Comparison of ENCODE assay signal across 20 cellular contexts in the genomic region with DNA sequence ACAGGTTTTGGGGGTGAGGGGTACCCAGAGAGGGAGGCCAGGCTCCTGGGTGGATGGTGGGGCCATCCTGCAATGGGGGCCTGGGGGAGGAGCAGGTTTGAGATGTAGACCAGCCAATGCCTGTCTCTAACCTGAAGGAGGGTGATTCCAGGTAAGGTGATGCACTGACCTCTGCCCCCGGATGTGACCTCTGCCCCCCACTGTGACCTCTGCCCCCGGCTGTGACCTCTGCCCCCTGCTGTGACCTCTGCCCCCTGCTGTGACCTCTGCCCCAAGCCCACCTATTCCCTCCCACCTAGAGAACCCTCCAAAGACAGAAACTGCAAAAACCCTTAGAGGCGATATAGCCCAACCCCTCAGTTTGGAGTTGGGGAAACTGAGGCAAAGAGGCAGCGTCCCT. TPM values are rescaled to one million over a fixed set of nuclear protein-coding genes. Genes with fewer than 3 reads are reported as not detected.
DNase-seq lines count a peak whose midpoint lies in the region; ATAC-seq, FAIRE-seq and TF ChIP-seq lines count a peak whose summit lies in the region.
"Had no signal": no experiment of that assay in that cellular context is flagged by ENCODE, and none has a peak within 500 bp of the region (broad histone marks: within the 10 kb centered on the region; RNA-seq: fewer than 3 reads in every experiment).

No MANE protein-coding gene starts in this region.

- H2AFZ ChIP-seq in HepG2 (ENCODE audit: low read length): no peak overlapping the region

- no peaks in the 10 kb centered on the region for H3K36me3 Mint-ChIP-seq in activated naive CD8-positive, alpha-beta T cell treated with anti-CD3 and anti-CD28 coated beads for 36 hours
- H3K36me3 Mint-ChIP-seq: immature natural killer cell had no signal

- TF ChIP-seq POLR2A in HepG2 (IDR thresholded peaks at IDR 0.05; ENCODE audit: insufficient read depth in 1 of 2, low read depth in 2 of 2, low read length in 2 of 2) (no peak), right lobe of liver (IDR thresholded peaks at IDR 0.05) (no peak), gastrocnemius medialis (IDR thresholded peaks at IDR 0.05) (no peak)

- ATAC-seq in HepG2: no peak
- no peak for ATAC-seq in right lobe of liver
- no peak for ATAC-seq in left ventricle myocardium superior
- ATAC-seq in left lung: no peak
- no peak for ATAC-seq in gastrocnemius medialis
- ATAC-seq: pancreas had no signal

- TF ChIP-seq RAD21 in HepG2 (CRISPR knock-in tag; IDR thresholded peaks at IDR 0.05): no peak

- no peaks in the 10 kb centered on the region for H3K4me1 Mint-ChIP-seq in activated naive CD8-positive, alpha-beta T cell treated with anti-CD3 and anti-CD28 coated beads for 36 hours
- H3K4me1 Mint-ChIP-seq: immature natural killer cell had no signal

- no peak overlapping the region for H3K9ac ChIP-seq in HepG2 (ENCODE audit: insufficient read depth, low read depth, low read length)
- H3K9ac ChIP-seq: KMS-11 had no signal

- WGBS in HepG2 (ENCODE audit: low lambda C conversion rate): 75% methylated on average over 2 of the region's 4 CpGs
- WGBS in right lobe of liver (ENCODE audit: insufficient coverage, low coverage, low lambda C conversion rate, missing lambda C conversion rate): 49% methylated on average over 2 of the region's 4 CpGs

- H3K27ac Mint-ChIP-seq in activated naive CD8-positive, alpha-beta T cell treated with anti-CD3 and anti-CD28 coated beads for 36 hours: no peak overlapping the region

- H3K9me3 Mint-ChIP-seq in activated naive CD8-positive, alpha-beta T cell treated with anti-CD3 and anti-CD28 coated beads for 36 hours: no peaks in the 10 kb centered on the region
- H3K9me3 Mint-ChIP-seq: immature natural killer cell had no signal

- peaks cover 11% of the 10 kb centered on the region; the same call in 1 of the 2 replicates for H3K4me1 ChIP-seq in HepG2 (ENCODE audit: insufficient read depth, low read length)
- no peaks in the 10 kb centered on the region for H3K4me1 ChIP-seq in right lobe of liver
- no peaks in the 10 kb centered on the region for H3K4me1 ChIP-seq in left lung
- no peaks in the 10 kb centered on the region for H3K4me1 ChIP-seq in gastrocnemius medialis
- H3K4me1 ChIP-seq: Caco-2, esophagus squamous epithelium, lower lobe of right lung, pancreas, suprapubic skin had no signal

- no peak for TF ChIP-seq CTCF in HepG2 (CRISPR knock-in tag; IDR thresholded peaks at IDR 0.05)
- no peak for TF ChIP-seq CTCF in right lobe of liver (IDR thresholded peaks at IDR 0.05)
- no peak for TF ChIP-seq CTCF in left lung (IDR thresholded peaks at IDR 0.05)
- no peak for TF ChIP-seq CTCF in gastrocnemius medialis (IDR thresholded peaks at IDR 0.05 in 4 of 5, conservative IDR thresholded peaks at IDR 0.05 in 1 of 5)

- peak overlapping the region; percentile 66 for H3K4me3 Mint-ChIP-seq in activated naive CD8-positive, alpha-beta T cell treated with anti-CD3 and anti-CD28 coated beads for 36 hours

- no peaks in the 10 kb centered on the region for H4K20me1 ChIP-seq in HepG2 (ENCODE audit: insufficient read depth, low read length)

- CTCF ChIA-PET in HepG2 (lab: Yijun Ruan, JAX; ENCODE audit: low intra/inter-chr PET ratio, low total read pairs): no interaction called here

- POLR2A ChIA-PET in HepG2 (lab: Yijun Ruan, JAX): no interaction called here

- H3K79me2 ChIP-seq in HepG2 (ENCODE audit: insufficient read depth, low read length): no peaks in the 10 kb centered on the region

- DNase-seq in HepG2 (ENCODE audit: low spot score) (no peak), right lobe of liver (no peak), left ventricle myocardium superior (no peak), left lung (no peak), gastrocnemius medialis (no peak)
- no peak for DNase-seq in activated naive CD8-positive, alpha-beta T cell treated with anti-CD3 and anti-CD28 coated beads for 36 hours
- DNase-seq: Caco-2; esophagus squamous epithelium; immature natural killer cell; lower lobe of right lung; NCI-H1092; NCI-H2107; NCI-H526; SHP77 treated with DMSO at 0.1 percent for 48 hours; stimulated activated CD4-positive, alpha-beta T cell treated with anti-CD3 and anti-CD28 coated beads, Interleukin-2, amount 100 ng/mL, for 48 hours had no signal

- H3K27me3 Mint-ChIP-seq in activated naive CD8-positive, alpha-beta T cell treated with anti-CD3 and anti-CD28 coated beads for 36 hours: no peaks in the 10 kb centered on the region

- in situ Hi-C loops in HepG2 (cut with HindIII; ENCODE audit: extremely low pct_ligation_motif_present, low pct_unique_long_range_greater_than_20kb) (no loop called here), gastrocnemius medialis (cut with MboI; ENCODE audit: low sequenced_read_pairs in 4 of 4) (loop anchor here in 2 of 4 donors (25.0 kb wide), 1 partner anchor 284 kb away; a partner anchor contains a TSS)

- no peak for TF ChIP-seq EP300 in HepG2 (IDR thresholded peaks at IDR 0.05; ENCODE audit: low read depth in 2 of 2, low read length in 2 of 2)
- TF ChIP-seq EP300 in HepG2 (CRISPR knock-in tag; IDR thresholded peaks at IDR 0.05; ENCODE audit: borderline replicate concordance): no peak

- H3K27me3 ChIP-seq in HepG2 (ENCODE audit: control insufficient read depth in 1 of 2, insufficient read depth in 2 of 2, low read length in 2 of 2) (peaks cover 0 to 12% of the 10 kb centered on the region in 2 experiments; a peak in 3 of 5 replicates), right lobe of liver (no peaks in the 10 kb centered on the region), left lung (peaks cover 0 to 5% of the 10 kb centered on the region in 2 donors), gastrocnemius medialis (no peaks in the 10 kb centered on the region)
- H3K27me3 ChIP-seq: pancreas had no signal

- H3K27ac ChIP-seq in HepG2 (ENCODE audit: extremely low read length, insufficient read depth, low read length): no peak overlapping the region
- H3K27ac ChIP-seq in right lobe of liver: no peak overlapping the region
- no peak overlapping the region for H3K27ac ChIP-seq in left lung
- no peak overlapping the region for H3K27ac ChIP-seq in gastrocnemius medialis
- H3K27ac ChIP-seq: esophagus squamous epithelium, KMS-11, lower lobe of right lung, pancreas, suprapubic skin had no signal

- no peaks in the 10 kb centered on the region for H3K9me3 ChIP-seq in HepG2 (ENCODE audit: low read length)
- H3K9me3 ChIP-seq in right lobe of liver: no peaks in the 10 kb centered on the region
- no peaks in the 10 kb centered on the region for H3K9me3 ChIP-seq in left lung
- H3K9me3 ChIP-seq in gastrocnemius medialis: no peaks in the 10 kb centered on the region
- H3K9me3 ChIP-seq: Caco-2, esophagus squamous epithelium, lower lobe of right lung, pancreas, suprapubic skin had no signal

- FAIRE-seq in HepG2 (lab: Jason Lieb, UNC): no peak
- FAIRE-seq: pancreas had no signal

- no TSS peak for BruUV-seq in HepG2 (replicated peaks; lab: Mats Ljungman, UMichigan)

- H3K4me2 ChIP-seq in HepG2 (ENCODE audit: low read depth, low read length): no peak overlapping the region
- H3K4me2 ChIP-seq: KMS-11 had no signal

- H3K4me3 ChIP-seq in HepG2 (replicated peaks in 1 of 3; ENCODE audit: insufficient read depth in 1 of 3, low read depth in 2 of 3, low read length in 3 of 3): no peak overlapping the region
- H3K4me3 ChIP-seq in right lobe of liver: no peak overlapping the region
- H3K4me3 ChIP-seq in left lung: no peak overlapping the region
- H3K4me3 ChIP-seq in gastrocnemius medialis: no peak overlapping the region
- H3K4me3 ChIP-seq: esophagus squamous epithelium, lower lobe of right lung, pancreas, suprapubic skin had no signal

- intact Hi-C loops in HepG2 (cut with micrococcal nuclease; ENCODE audit: unreplicated experiment) (no loop called here), right lobe of liver (cut with DNase I) (loop anchor here in 1 of 2 donors (10.0 kb wide), 1 partner anchor 101 kb away; no protein-coding TSS in a partner anchor), left ventricle myocardium superior (cut with micrococcal nuclease) (no loop called here), left lung (cut with DNase I) (no loop called here), gastrocnemius medialis (cut with DNase I; ENCODE audit: low total_unique reads) (no loop called here)

- no peaks in the 10 kb centered on the region for H3K36me3 ChIP-seq in HepG2 (replicated peaks in 1 of 2; ENCODE audit: control insufficient read depth in 1 of 2, insufficient read depth in 2 of 2, low read length in 2 of 2)
- no peaks in the 10 kb centered on the region for H3K36me3 ChIP-seq in right lobe of liver
- H3K36me3 ChIP-seq in left lung: no peaks in the 10 kb centered on the region
- no peaks in the 10 kb centered on the region for H3K36me3 ChIP-seq in gastrocnemius medialis
- H3K36me3 ChIP-seq: lower lobe of right lung, pancreas, suprapubic skin had no signal

RNA-seq across cellular contexts. Expression of a gene that starts 10.3 kb away (rescaled TPM):
- total RNA-seq in HepG2 (2016; rRNA removed; fragmentation: Illumina TruSeq; extraction: Trizol) (not detected in 2 replicates), right lobe of liver (not detected), left ventricle myocardium superior (not detected), left lung (not detected), gastrocnemius medialis (not detected)
- not detected in 2 replicates for total RNA-seq in HepG2 (2016; cell fraction: cytosol; rRNA removed; fragmentation: Illumina TruSeq; extraction: Trizol; ENCODE audit: low read depth)
- total RNA-seq in HepG2 (2016; cell fraction: insoluble cytoplasmic fraction; rRNA removed; fragmentation: Illumina TruSeq; extraction: Trizol): not detected in 2 replicates
- not detected in 2 replicates for total RNA-seq in HepG2 (2016; cell fraction: membrane; rRNA removed; fragmentation: Illumina TruSeq; extraction: Trizol)
- not detected in 2 replicates for total RNA-seq in HepG2 (2016; cell fraction: nucleus; rRNA removed; fragmentation: Illumina TruSeq; extraction: Trizol)
- polyA plus RNA-seq in HepG2 (2011; rRNA removed): not detected in 2 replicates
- not detected in 2 replicates for polyA plus RNA-seq in HepG2 (2011; cell fraction: cytosol; rRNA removed)
- polyA plus RNA-seq in HepG2 (2011; cell fraction: nucleus; rRNA removed): not detected in 2 replicates
- polyA plus RNA-seq in HepG2 (2012): not detected in 2 replicates
- polyA plus RNA-seq in HepG2 (2016; cell fraction: cytosol; fragmentation: Illumina TruSeq; extraction: Trizol; ENCODE audit: low read depth): not detected in 2 replicates
- not detected in 2 replicates for polyA plus RNA-seq in HepG2 (2016; cell fraction: insoluble cytoplasmic fraction; fragmentation: Illumina TruSeq; extraction: Trizol; ENCODE audit: low read depth)
- not detected in 2 replicates for polyA plus RNA-seq in HepG2 (2016; cell fraction: membrane; fragmentation: Illumina TruSeq; extraction: Trizol; ENCODE audit: low read depth)
- not detected in 2 replicates for polyA plus RNA-seq in HepG2 (2016; cell fraction: nucleus; fragmentation: Illumina TruSeq; extraction: Trizol; ENCODE audit: insufficient read depth, low read depth)
- not detected in 2 replicates for polyA minus RNA-seq in HepG2 (2011; rRNA and poly(A)+ RNA removed; ENCODE audit: low replicate concordance)
- not detected in 2 replicates for polyA minus RNA-seq in HepG2 (2011; cell fraction: cytosol; rRNA and poly(A)+ RNA removed)
- polyA minus RNA-seq in HepG2 (2011; cell fraction: nucleus; rRNA and poly(A)+ RNA removed): not detected in 2 replicates
- total RNA-seq in activated naive CD8-positive, alpha-beta T cell treated with anti-CD3 and anti-CD28 coated beads for 36 hours: not detected
- total RNA-seq: Caco-2; cardiac septum; lower lobe of right lung; pancreas; T-helper 2 cell treated with Interferon-gamma antibody and Interleukin-4, amounts not matched to agents 100 ng/mL and 5 ng/mL, for 36 hours had no signal
- polyA plus RNA-seq: immature natural killer cell had no signal

RNA-seq across cellular contexts. Expression of a gene that starts 18.6 kb away (rescaled TPM):
- total RNA-seq in HepG2 (2016; rRNA removed; fragmentation: Illumina TruSeq; extraction: Trizol) (0.60 TPM in 1 of 2 replicates, not detected in the other), right lobe of liver (under 1 TPM in 2 of 6 experiments, not detected in 4; 0.22 to 0.37 TPM), left ventricle myocardium superior (not detected), left lung (10 to 100 TPM; 15.5 to 50.0 TPM), gastrocnemius medialis (under 1 TPM in 1 of 4 donors, not detected in 3; 0.15 TPM)
- total RNA-seq in HepG2 (2016; cell fraction: cytosol; rRNA removed; fragmentation: Illumina TruSeq; extraction: Trizol; ENCODE audit: low read depth): not detected in 2 replicates
- 0.30 TPM in 1 of 2 replicates, not detected in the other for total RNA-seq in HepG2 (2016; cell fraction: insoluble cytoplasmic fraction; rRNA removed; fragmentation: Illumina TruSeq; extraction: Trizol)
- total RNA-seq in HepG2 (2016; cell fraction: membrane; rRNA removed; fragmentation: Illumina TruSeq; extraction: Trizol): not detected in 2 replicates
- total RNA-seq in HepG2 (2016; cell fraction: nucleus; rRNA removed; fragmentation: Illumina TruSeq; extraction: Trizol): 1.6 and 1.9 TPM in 2 replicates
- polyA plus RNA-seq in HepG2 (2011; rRNA removed): 0.13 and 0.18 TPM in 2 replicates
- not detected in 2 replicates for polyA plus RNA-seq in HepG2 (2011; cell fraction: cytosol; rRNA removed)
- polyA plus RNA-seq in HepG2 (2011; cell fraction: nucleus; rRNA removed): 1.7 and 1.8 TPM in 2 replicates
- polyA plus RNA-seq in HepG2 (2012): 0.15 and 0.28 TPM in 2 replicates
- polyA plus RNA-seq in HepG2 (2016; cell fraction: cytosol; fragmentation: Illumina TruSeq; extraction: Trizol; ENCODE audit: low read depth): not detected in 2 replicates
- polyA plus RNA-seq in HepG2 (2016; cell fraction: insoluble cytoplasmic fraction; fragmentation: Illumina TruSeq; extraction: Trizol; ENCODE audit: low read depth): not detected in 2 replicates
- polyA plus RNA-seq in HepG2 (2016; cell fraction: membrane; fragmentation: Illumina TruSeq; extraction: Trizol; ENCODE audit: low read depth): not detected in 2 replicates
- 1.1 and 1.2 TPM in 2 replicates for polyA plus RNA-seq in HepG2 (2016; cell fraction: nucleus; fragmentation: Illumina TruSeq; extraction: Trizol; ENCODE audit: insufficient read depth, low read depth)
- polyA minus RNA-seq in HepG2 (2011; rRNA and poly(A)+ RNA removed; ENCODE audit: low replicate concordance): 0.28 and 0.52 TPM in 2 replicates
- not detected in 2 replicates for polyA minus RNA-seq in HepG2 (2011; cell fraction: cytosol; rRNA and poly(A)+ RNA removed)
- 3.6 and 6.2 TPM in 2 replicates for polyA minus RNA-seq in HepG2 (2011; cell fraction: nucleus; rRNA and poly(A)+ RNA removed)
- total RNA-seq in activated naive CD8-positive, alpha-beta T cell treated with anti-CD3 and anti-CD28 coated beads for 36 hours: 1 to 10 TPM; 4.4 TPM
- total RNA-seq: cardiac septum had no signal
- polyA plus RNA-seq: immature natural killer cell had no signal

RNA-seq across cellular contexts. Expression of a gene that starts 22.7 kb away (rescaled TPM):
- total RNA-seq in HepG2 (2016; rRNA removed; fragmentation: Illumina TruSeq; extraction: Trizol) (1,485 and 1,498 TPM in 2 replicates), right lobe of liver (100 to 1,000 TPM; 355 to 867 (median 385) TPM), left ventricle myocardium superior (554 TPM), left lung (1,000 to 10,000 TPM; 1,028 to 1,088 TPM), gastrocnemius medialis (1,000 to 10,000 TPM; 1,223 to 1,420 (median 1,299) TPM)
- total RNA-seq in HepG2 (2016; cell fraction: cytosol; rRNA removed; fragmentation: Illumina TruSeq; extraction: Trizol; ENCODE audit: low read depth): 2,025 and 2,222 TPM in 2 replicates
- 1,518 and 1,544 TPM in 2 replicates for total RNA-seq in HepG2 (2016; cell fraction: insoluble cytoplasmic fraction; rRNA removed; fragmentation: Illumina TruSeq; extraction: Trizol)
- 3,207 and 3,209 TPM in 2 replicates for total RNA-seq in HepG2 (2016; cell fraction: membrane; rRNA removed; fragmentation: Illumina TruSeq; extraction: Trizol)
- total RNA-seq in HepG2 (2016; cell fraction: nucleus; rRNA removed; fragmentation: Illumina TruSeq; extraction: Trizol): 626 and 716 TPM in 2 replicates
- polyA plus RNA-seq in HepG2 (2011; rRNA removed): 1,639 and 1,894 TPM in 2 replicates
- 2,410 and 2,836 TPM in 2 replicates for polyA plus RNA-seq in HepG2 (2011; cell fraction: cytosol; rRNA removed)
- 774 and 847 TPM in 2 replicates for polyA plus RNA-seq in HepG2 (2011; cell fraction: nucleus; rRNA removed)
- 1,965 and 2,530 TPM in 2 replicates for polyA plus RNA-seq in HepG2 (2012)
- polyA plus RNA-seq in HepG2 (2016; cell fraction: cytosol; fragmentation: Illumina TruSeq; extraction: Trizol; ENCODE audit: low read depth): 2,734 and 3,086 TPM in 2 replicates
- 1,714 and 1,747 TPM in 2 replicates for polyA plus RNA-seq in HepG2 (2016; cell fraction: insoluble cytoplasmic fraction; fragmentation: Illumina TruSeq; extraction: Trizol; ENCODE audit: low read depth)
- 3,734 and 3,811 TPM in 2 replicates for polyA plus RNA-seq in HepG2 (2016; cell fraction: membrane; fragmentation: Illumina TruSeq; extraction: Trizol; ENCODE audit: low read depth)
- polyA plus RNA-seq in HepG2 (2016; cell fraction: nucleus; fragmentation: Illumina TruSeq; extraction: Trizol; ENCODE audit: insufficient read depth, low read depth): 1,314 and 1,387 TPM in 2 replicates
- 713 and 1,028 TPM in 2 replicates for polyA minus RNA-seq in HepG2 (2011; rRNA and poly(A)+ RNA removed; ENCODE audit: low replicate concordance)
- 556 and 566 TPM in 2 replicates for polyA minus RNA-seq in HepG2 (2011; cell fraction: cytosol; rRNA and poly(A)+ RNA removed)
- 180 and 193 TPM in 2 replicates for polyA minus RNA-seq in HepG2 (2011; cell fraction: nucleus; rRNA and poly(A)+ RNA removed)
- total RNA-seq in activated naive CD8-positive, alpha-beta T cell treated with anti-CD3 and anti-CD28 coated beads for 36 hours: 1,000 to 10,000 TPM; 1,968 to 2,008 TPM

RNA-seq across cellular contexts. Expression of a gene that starts 23.1 kb away (rescaled TPM):
- total RNA-seq in HepG2 (2016; rRNA removed; fragmentation: Illumina TruSeq; extraction: Trizol): 11.1 and 14.4 TPM in 2 replicates
- 5.0 and 6.0 TPM in 2 replicates for total RNA-seq in HepG2 (2016; cell fraction: cytosol; rRNA removed; fragmentation: Illumina TruSeq; extraction: Trizol; ENCODE audit: low read depth)
- 8.9 and 15.9 TPM in 2 replicates for total RNA-seq in HepG2 (2016; cell fraction: insoluble cytoplasmic fraction; rRNA removed; fragmentation: Illumina TruSeq; extraction: Trizol)
- 10.7 and 12.1 TPM in 2 replicates for total RNA-seq in HepG2 (2016; cell fraction: membrane; rRNA removed; fragmentation: Illumina TruSeq; extraction: Trizol)
- 10.2 and 11.3 TPM in 2 replicates for total RNA-seq in HepG2 (2016; cell fraction: nucleus; rRNA removed; fragmentation: Illumina TruSeq; extraction: Trizol)
- polyA plus RNA-seq in HepG2 (2011; rRNA removed): 2.9 and 4.5 TPM in 2 replicates
- polyA plus RNA-seq in HepG2 (2011; cell fraction: cytosol; rRNA removed): 2.2 and 3.8 TPM in 2 replicates
- polyA plus RNA-seq in HepG2 (2011; cell fraction: nucleus; rRNA removed): 17.1 and 20.8 TPM in 2 replicates
- 2.8 and 3.1 TPM in 2 replicates for polyA plus RNA-seq in HepG2 (2012)
- polyA plus RNA-seq in HepG2 (2016; cell fraction: cytosol; fragmentation: Illumina TruSeq; extraction: Trizol; ENCODE audit: low read depth): 3.0 and 3.7 TPM in 2 replicates
- polyA plus RNA-seq in HepG2 (2016; cell fraction: insoluble cytoplasmic fraction; fragmentation: Illumina TruSeq; extraction: Trizol; ENCODE audit: low read depth): 10.5 and 14.1 TPM in 2 replicates
- 7.7 and 9.4 TPM in 2 replicates for polyA plus RNA-seq in HepG2 (2016; cell fraction: membrane; fragmentation: Illumina TruSeq; extraction: Trizol; ENCODE audit: low read depth)
- polyA plus RNA-seq in HepG2 (2016; cell fraction: nucleus; fragmentation: Illumina TruSeq; extraction: Trizol; ENCODE audit: insufficient read depth, low read depth): 24.3 and 24.6 TPM in 2 replicates
- polyA minus RNA-seq in HepG2 (2011; rRNA and poly(A)+ RNA removed; ENCODE audit: low replicate concordance): 11.6 and 13.3 TPM in 2 replicates
- polyA minus RNA-seq in HepG2 (2011; cell fraction: cytosol; rRNA and poly(A)+ RNA removed): 3.5 and 3.8 TPM in 2 replicates
- polyA minus RNA-seq in HepG2 (2011; cell fraction: nucleus; rRNA and poly(A)+ RNA removed): 9.0 and 10.2 TPM in 2 replicates
- total RNA-seq in right lobe of liver: 10 to 100 TPM; 11.4 to 30.1 (median 17.2) TPM
- 10 to 100 TPM; 36.7 to 40.8 TPM for total RNA-seq in activated naive CD8-positive, alpha-beta T cell treated with anti-CD3 and anti-CD28 coated beads for 36 hours
- 7.2 TPM for total RNA-seq in left ventricle myocardium superior
- 10 to 100 TPM; 21.3 to 27.5 TPM for total RNA-seq in left lung
- total RNA-seq in gastrocnemius medialis: 10 to 100 TPM in 2 of 4 donors, 1 to 10 TPM in 2; 7.8 to 12.4 (median 9.2) TPM

RNA-seq across cellular contexts. Expression of a gene that starts 40.9 kb away (rescaled TPM):
- total RNA-seq in HepG2 (2016; rRNA removed; fragmentation: Illumina TruSeq; extraction: Trizol) (5.5 and 5.8 TPM in 2 replicates), right lobe of liver (10 to 100 TPM in 2 of 6 experiments, 1 to 10 TPM in 4; 1.8 to 11.6 (median 3.3) TPM), left ventricle myocardium superior (22.8 TPM), left lung (10 to 100 TPM in 1 of 2 donors, 1 to 10 TPM in 1; 8.9 to 10.5 TPM), gastrocnemius medialis (10 to 100 TPM in 1 of 4 donors, 1 to 10 TPM in 3; 1.7 to 12.9 (median 4.4) TPM)
- 2.6 and 4.6 TPM in 2 replicates for total RNA-seq in HepG2 (2016; cell fraction: cytosol; rRNA removed; fragmentation: Illumina TruSeq; extraction: Trizol; ENCODE audit: low read depth)
- 2.5 and 6.3 TPM in 2 replicates for total RNA-seq in HepG2 (2016; cell fraction: insoluble cytoplasmic fraction; rRNA removed; fragmentation: Illumina TruSeq; extraction: Trizol)
- 6.0 TPM in 2 replicates for total RNA-seq in HepG2 (2016; cell fraction: membrane; rRNA removed; fragmentation: Illumina TruSeq; extraction: Trizol)
- 2.5 and 2.9 TPM in 2 replicates for total RNA-seq in HepG2 (2016; cell fraction: nucleus; rRNA removed; fragmentation: Illumina TruSeq; extraction: Trizol)
- polyA plus RNA-seq in HepG2 (2011; rRNA removed): 1.7 and 2.1 TPM in 2 replicates
- polyA plus RNA-seq in HepG2 (2011; cell fraction: cytosol; rRNA removed): 2.1 and 2.5 TPM in 2 replicates
- 2.7 and 3.2 TPM in 2 replicates for polyA plus RNA-seq in HepG2 (2011; cell fraction: nucleus; rRNA removed)
- 3.6 and 3.7 TPM in 2 replicates for polyA plus RNA-seq in HepG2 (2012)
- polyA plus RNA-seq in HepG2 (2016; cell fraction: cytosol; fragmentation: Illumina TruSeq; extraction: Trizol; ENCODE audit: low read depth): 2.3 and 2.6 TPM in 2 replicates
- 5.2 and 5.4 TPM in 2 replicates for polyA plus RNA-seq in HepG2 (2016; cell fraction: insoluble cytoplasmic fraction; fragmentation: Illumina TruSeq; extraction: Trizol; ENCODE audit: low read depth)
- polyA plus RNA-seq in HepG2 (2016; cell fraction: membrane; fragmentation: Illumina TruSeq; extraction: Trizol; ENCODE audit: low read depth): 2.9 and 5.4 TPM in 2 replicates
- polyA plus RNA-seq in HepG2 (2016; cell fraction: nucleus; fragmentation: Illumina TruSeq; extraction: Trizol; ENCODE audit: insufficient read depth, low read depth): 5.1 and 6.2 TPM in 2 replicates
- 2.0 and 5.8 TPM in 2 replicates for polyA minus RNA-seq in HepG2 (2011; rRNA and poly(A)+ RNA removed; ENCODE audit: low replicate concordance)
- polyA minus RNA-seq in HepG2 (2011; cell fraction: cytosol; rRNA and poly(A)+ RNA removed): 2.3 and 2.7 TPM in 2 replicates
- polyA minus RNA-seq in HepG2 (2011; cell fraction: nucleus; rRNA and poly(A)+ RNA removed): 1.5 and 3.0 TPM in 2 replicates
- total RNA-seq in activated naive CD8-positive, alpha-beta T cell treated with anti-CD3 and anti-CD28 coated beads for 36 hours: 10 to 100 TPM in 1 of 2 experiments, 1 to 10 TPM in 1; 9.3 to 10.1 TPM
